Comparison of ENCODE assay signal across 1 cellular context in genomic region chr2:47204691-47205090, GRCh38.
TF ChIP-seq lines count a peak whose summit lies in the region.

No MANE protein-coding gene starts in this region.

TF ChIP-seq in IMR-90, 13 proteins besides CTCF, POLR2A, EP300 and RAD21:
- no peak for TF ChIP-seq CEBPB (IDR thresholded peaks at IDR 0.05; ENCODE audit: low read depth, low read length)
- TF ChIP-seq CHD1 (IDR thresholded peaks at IDR 0.05; ENCODE audit: low read depth, low read length): no peak
- no peak for TF ChIP-seq MXI1 (IDR thresholded peaks at IDR 0.05; ENCODE audit: borderline replicate concordance, low read depth, low read length)
- TF ChIP-seq USF2 (IDR thresholded peaks at IDR 0.05; ENCODE audit: low read depth, low read length): no peak
- no peak for TF ChIP-seq MAFK (IDR thresholded peaks at IDR 0.05; ENCODE audit: low read depth, low read length)
- TF ChIP-seq FOS (IDR thresholded peaks at IDR 0.05; ENCODE audit: low read depth, low read length): no peak
- no peak for TF ChIP-seq SMC3 (IDR thresholded peaks at IDR 0.05; ENCODE audit: low read depth, low read length)
- TF ChIP-seq, protein P1, sequence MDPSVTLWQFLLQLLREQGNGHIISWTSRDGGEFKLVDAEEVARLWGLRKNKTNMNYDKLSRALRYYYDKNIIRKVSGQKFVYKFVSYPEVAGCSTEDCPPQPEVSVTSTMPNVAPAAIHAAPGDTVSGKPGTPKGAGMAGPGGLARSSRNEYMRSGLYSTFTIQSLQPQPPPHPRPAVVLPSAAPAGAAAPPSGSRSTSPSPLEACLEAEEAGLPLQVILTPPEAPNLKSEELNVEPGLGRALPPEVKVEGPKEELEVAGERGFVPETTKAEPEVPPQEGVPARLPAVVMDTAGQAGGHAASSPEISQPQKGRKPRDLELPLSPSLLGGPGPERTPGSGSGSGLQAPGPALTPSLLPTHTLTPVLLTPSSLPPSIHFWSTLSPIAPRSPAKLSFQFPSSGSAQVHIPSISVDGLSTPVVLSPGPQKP (IDR thresholded peaks at IDR 0.05; ENCODE audit: borderline replicate concordance, low read depth, low read length): no peak
- no peak for TF ChIP-seq RFX5 (IDR thresholded peaks at IDR 0.05; ENCODE audit: low read depth, low read length)
- no peak for TF ChIP-seq NFE2L2 (IDR thresholded peaks at IDR 0.05; ENCODE audit: low read depth, low read length)
- no peak for TF ChIP-seq BHLHE40 (IDR thresholded peaks at IDR 0.05; ENCODE audit: low read depth, low read length)
- TF ChIP-seq RCOR1 (IDR thresholded peaks at IDR 0.05; ENCODE audit: insufficient replicate concordance, low read length): no peak
- TF ChIP-seq MAZ (IDR thresholded peaks at IDR 0.05; ENCODE audit: borderline replicate concordance, low read depth, low read length): no peak
